In the genomic region with DNA sequence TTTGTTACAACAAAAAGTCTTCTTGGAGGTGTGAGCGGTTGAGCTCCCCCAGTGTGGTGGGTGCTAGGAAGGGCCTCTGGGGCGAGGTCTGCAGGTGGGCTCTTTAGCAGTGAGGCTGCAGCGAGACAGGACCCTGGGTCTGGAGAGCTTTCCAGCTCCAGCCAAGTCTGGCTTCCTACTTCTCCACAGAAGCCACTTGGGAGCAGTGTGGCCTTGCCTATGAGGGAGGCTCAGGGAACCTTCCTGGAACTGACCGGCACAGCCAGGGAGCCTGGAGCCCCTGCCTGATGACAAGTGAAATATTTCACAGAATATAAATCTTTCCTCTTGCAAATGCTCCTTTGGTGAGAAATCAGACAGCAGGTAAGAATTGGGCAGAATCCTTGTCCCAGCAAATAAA, we compare ENCODE assay signal across 11 cellular contexts.
DNase-seq lines count a peak whose midpoint lies in the region; ATAC-seq and TF ChIP-seq lines count a peak whose summit lies in the region.
"Had no signal": no experiment of that assay in that cellular context is flagged by ENCODE, and none has a peak within 500 bp of the region (broad histone marks: within the 10 kb centered on the region; RNA-seq: fewer than 3 reads in every experiment).

No MANE protein-coding gene starts in this region.

- H3K27me3 Mint-ChIP-seq in stimulated activated memory B cell treated with anti-CD40 and anti-IgM and Interleukin-4, amounts not matched to agents 10 μg/mL and 1 μg/mL and 100 μg/mL, for 72 hours, result peaks cover 33% of the 10 kb centered on the region
- H3K27me3 Mint-ChIP-seq: activated naive CD8-positive, alpha-beta T cell treated with anti-CD3 and anti-CD28 coated beads, Interleukin-2, amount 10 ng/mL, durations not matched to agents 7 days and 5 days had no signal

- H3K9me3 ChIP-seq in body of pancreas, result no peaks in the 10 kb centered on the region
- no peaks in the 10 kb centered on the region for H3K9me3 ChIP-seq in aorta (ENCODE audit: control insufficient read depth, low read length)

- H3K27me3 ChIP-seq in body of pancreas (no peaks in the 10 kb centered on the region), aorta (ENCODE audit: control insufficient read depth in 1 of 2, insufficient read depth in 2 of 2, low read length in 1 of 2) (no peaks in the 10 kb centered on the region)

- peak; percentile 94 for ATAC-seq in Right ventricle myocardium inferior
- peak; percentile 70 for ATAC-seq in body of pancreas
- peak; percentile 74 for ATAC-seq in left lobe of liver
- ATAC-seq in aorta (ENCODE audit: low FRiP score), result peak; percentile 74
- ATAC-seq in GM18502 (IDR thresholded peaks at IDR 0.05; ENCODE audit: poor library complexity, unreplicated experiment), result no peak
- no peak for ATAC-seq in stimulated activated memory B cell treated with anti-CD40 and anti-IgM and Interleukin-4, amounts not matched to agents 10 μg/mL and 1 μg/mL and 100 μg/mL, for 72 hours
- ATAC-seq: left colon had no signal

- H3K4me1 ChIP-seq in body of pancreas, result no peaks in the 10 kb centered on the region
- H3K4me1 ChIP-seq in aorta (ENCODE audit: control insufficient read depth in 1 of 2, insufficient read depth in 2 of 2, low read length in 2 of 2), result no peaks in the 10 kb centered on the region

- H3K4me3 Mint-ChIP-seq in stimulated activated memory B cell treated with anti-CD40 and anti-IgM and Interleukin-4, amounts not matched to agents 10 μg/mL and 1 μg/mL and 100 μg/mL, for 72 hours, result no peak overlapping the region
- H3K4me3 Mint-ChIP-seq: activated naive CD8-positive, alpha-beta T cell treated with anti-CD3 and anti-CD28 coated beads, Interleukin-2, amount 10 ng/mL, durations not matched to agents 7 days and 5 days had no signal

- TF ChIP-seq POLR2A in body of pancreas (IDR thresholded peaks at IDR 0.05), result no peak

- no peaks in the 10 kb centered on the region for H3K36me3 Mint-ChIP-seq in stimulated activated memory B cell treated with anti-CD40 and anti-IgM and Interleukin-4, amounts not matched to agents 10 μg/mL and 1 μg/mL and 100 μg/mL, for 72 hours
- H3K36me3 Mint-ChIP-seq: activated naive CD8-positive, alpha-beta T cell treated with anti-CD3 and anti-CD28 coated beads, Interleukin-2, amount 10 ng/mL, durations not matched to agents 7 days and 5 days had no signal

- intact Hi-C loops in Right ventricle myocardium inferior (cut with DNase I), result loop anchor here (5.0 to 10.0 kb wide), 2 partner anchors 705 to 853 kb away; no protein-coding TSS in a partner anchor
- intact Hi-C loops in cardiac septum (cut with DNase I), result no loop called here
- intact Hi-C loops in body of pancreas (cut with DNase I), result no loop called here
- intact Hi-C loops in aorta (cut with DNase I), result no loop called here

- H3K9me3 Mint-ChIP-seq in stimulated activated memory B cell treated with anti-CD40 and anti-IgM and Interleukin-4, amounts not matched to agents 10 μg/mL and 1 μg/mL and 100 μg/mL, for 72 hours, result peaks cover 4% of the 10 kb centered on the region
- H3K9me3 Mint-ChIP-seq: activated naive CD8-positive, alpha-beta T cell treated with anti-CD3 and anti-CD28 coated beads, Interleukin-2, amount 10 ng/mL, durations not matched to agents 7 days and 5 days had no signal

- H3K27ac Mint-ChIP-seq in stimulated activated memory B cell treated with anti-CD40 and anti-IgM and Interleukin-4, amounts not matched to agents 10 μg/mL and 1 μg/mL and 100 μg/mL, for 72 hours, result no peak overlapping the region
- H3K27ac Mint-ChIP-seq: activated naive CD8-positive, alpha-beta T cell treated with anti-CD3 and anti-CD28 coated beads, Interleukin-2, amount 10 ng/mL, durations not matched to agents 7 days and 5 days had no signal

- WGBS in body of pancreas, 2 donors, result 49 to 67% methylated on average over 4 of the region's 4 CpGs
- 29 to 35% methylated on average over 4 of the region's 4 CpGs for WGBS in aorta, 2 donors

- no peaks in the 10 kb centered on the region for H3K4me1 Mint-ChIP-seq in stimulated activated memory B cell treated with anti-CD40 and anti-IgM and Interleukin-4, amounts not matched to agents 10 μg/mL and 1 μg/mL and 100 μg/mL, for 72 hours
- H3K4me1 Mint-ChIP-seq: activated naive CD8-positive, alpha-beta T cell treated with anti-CD3 and anti-CD28 coated beads, Interleukin-2, amount 10 ng/mL, durations not matched to agents 7 days and 5 days had no signal

- DNase-seq in Right ventricle myocardium inferior (ENCODE audit: missing footprints) (peak; percentile 68), cardiac septum (ENCODE audit: low spot score) (no peak), body of pancreas (peak; percentile 30 to 68 (median 42)), left lobe of liver (ENCODE audit: low spot score) (no peak), aorta (peak in 1 of 2 donors; percentile 57)
- DNase-seq in stimulated activated CD4-positive, alpha-beta T cell treated with anti-CD3 and anti-CD28 coated beads, Interleukin-15, amount 100 ng/mL, for 24 hours, result no peak
- DNase-seq: activated naive CD8-positive, alpha-beta T cell treated with anti-CD3 and anti-CD28 coated beads, Interleukin-2, amount 10 ng/mL, durations not matched to agents 7 days and 5 days; DMS79 had no signal

- H3K4me3 ChIP-seq in body of pancreas, result no peak overlapping the region
- H3K4me3 ChIP-seq in aorta (ENCODE audit: low read length in 2 of 2), result no peak overlapping the region

- no peak overlapping the region for H3K27ac ChIP-seq in body of pancreas
- no peak overlapping the region for H3K27ac ChIP-seq in aorta (ENCODE audit: low read depth in 1 of 2, low read length in 2 of 2)

- TF ChIP-seq CTCF in body of pancreas (IDR thresholded peaks at IDR 0.05), result peak in 4 of 7 experiments; percentile 7 to 55 (median 36)

- H3K36me3 ChIP-seq in body of pancreas (replicated peaks in 1 of 2; ENCODE audit: insufficient read depth in 1 of 2, low read depth in 2 of 2) (no peaks in the 10 kb centered on the region), aorta (ENCODE audit: control insufficient read depth in 1 of 2, insufficient read depth in 2 of 2, low read length in 1 of 2) (no peaks in the 10 kb centered on the region)

Comparison
In these comparisons a context has a peak if more than half of its experiments do, and no peak if none do; other contexts are left out.
1. DNase-seq: peak in Right ventricle myocardium inferior (single experiment) and body of pancreas (4 of 4); none in cardiac septum (single experiment), left lobe of liver (single experiment) and stimulated activated CD4-positive, alpha-beta T cell treated with anti-CD3 and anti-CD28 coated beads, Interleukin-15, amount 100 ng/mL, for 24 hours (single experiment).
2. ATAC-seq: peak in Right ventricle myocardium inferior (single experiment), body of pancreas (single experiment), left lobe of liver (single experiment) and aorta (single experiment); none in GM18502 (single experiment) and stimulated activated memory B cell treated with anti-CD40 and anti-IgM and Interleukin-4, amounts not matched to agents 10 μg/mL and 1 μg/mL and 100 μg/mL, for 72 hours (single experiment).